24 cellular contexts compared by ENCODE assay signal in genomic region chr7:3825491-3825890, GRCh38.
"Had no signal": no experiment of that assay in that cellular context is flagged by ENCODE, and none has a peak within 500 bp of the region (broad histone marks: within the 10 kb centered on the region; RNA-seq: fewer than 3 reads in every experiment).

No MANE protein-coding gene starts in this region.

- ATAC-seq: foreskin keratinocyte; heart left ventricle; left lobe of liver; mucosa of descending colon; naive thymus-derived CD8-positive, alpha-beta T cell; right cardiac atrium; stimulated activated effector memory CD8-positive, alpha-beta T cell treated with anti-CD3 and anti-CD28 coated beads, Interleukin-12 subunit alpha, Interleukin-12 subunit beta, amount 100 ng/mL, for 72 hours; upper lobe of right lung had no signal

- H3K4me1 Mint-ChIP-seq: naive thymus-derived CD8-positive, alpha-beta T cell; neural progenitor cell; stimulated activated effector memory CD8-positive, alpha-beta T cell treated with anti-CD3 and anti-CD28 coated beads, Interleukin-12 subunit alpha, Interleukin-12 subunit beta, amount 100 ng/mL, for 72 hours had no signal

- H3K36me3 ChIP-seq: colonic mucosa, heart left ventricle, neural progenitor cell, ovary, upper lobe of right lung, vagina had no signal

- H3K27me3 Mint-ChIP-seq: naive thymus-derived CD8-positive, alpha-beta T cell had no signal

- H3K4me2 ChIP-seq: neural progenitor cell had no signal

- H3K27ac ChIP-seq: colonic mucosa, foreskin keratinocyte, heart left ventricle, neural progenitor cell, ovary, tibial artery, upper lobe of right lung, vagina had no signal

- H3K9ac ChIP-seq: neural progenitor cell had no signal

- H3K4me3 ChIP-seq: colonic mucosa, heart left ventricle, mucosa of descending colon, neural progenitor cell, ovary, tibial artery, upper lobe of right lung, vagina had no signal

- H2AFZ ChIP-seq: neural progenitor cell had no signal

- DNase-seq: colonic mucosa; effector CD4-positive, alpha-beta T cell; endodermal cell; erythroblast; foreskin keratinocyte; heart left ventricle; hippocampal formation; islet precursor cell; mammary epithelial cell; mucosa of descending colon; naive thymus-derived CD8-positive, alpha-beta T cell; nucleus accumbens; ovary; right cardiac atrium; small intestine; stimulated activated CD4-positive, alpha-beta T cell treated with anti-CD3 and anti-CD28 coated beads, Interleukin-2, amount 100 ng/mL, for 48 hours; stimulated activated CD8-positive, alpha-beta memory T cell treated with anti-CD3 and anti-CD28 coated beads, Interleukin-4, amount 100 ng/mL, for 48 hours; tibial artery; upper lobe of right lung had no signal

- H3K36me3 Mint-ChIP-seq: naive thymus-derived CD8-positive, alpha-beta T cell; stimulated activated effector memory CD8-positive, alpha-beta T cell treated with anti-CD3 and anti-CD28 coated beads, Interleukin-12 subunit alpha, Interleukin-12 subunit beta, amount 100 ng/mL, for 72 hours had no signal

- H3K4me1 ChIP-seq: colonic mucosa, foreskin keratinocyte, heart left ventricle, tibial artery, upper lobe of right lung had no signal

- H3K9me3 ChIP-seq: colonic mucosa, heart left ventricle, mucosa of descending colon, ovary, tibial artery, upper lobe of right lung, vagina had no signal

- H3K27ac Mint-ChIP-seq: endodermal cell; naive thymus-derived CD8-positive, alpha-beta T cell; neural progenitor cell; stimulated activated effector memory CD8-positive, alpha-beta T cell treated with anti-CD3 and anti-CD28 coated beads, Interleukin-12 subunit alpha, Interleukin-12 subunit beta, amount 100 ng/mL, for 72 hours; stimulated activated naive CD8-positive, alpha-beta T cell treated with anti-CD3 and anti-CD28 coated beads, Interleukin-15, Interleukin-2, amounts not matched to agents 100 ng/mL and 50 ng/mL, for 24 hours had no signal

- H3K9me3 Mint-ChIP-seq: endodermal cell; naive thymus-derived CD8-positive, alpha-beta T cell; neural progenitor cell; stimulated activated effector memory CD8-positive, alpha-beta T cell treated with anti-CD3 and anti-CD28 coated beads, Interleukin-12 subunit alpha, Interleukin-12 subunit beta, amount 100 ng/mL, for 72 hours; stimulated activated naive CD8-positive, alpha-beta T cell treated with anti-CD3 and anti-CD28 coated beads, Interleukin-15, Interleukin-2, amounts not matched to agents 100 ng/mL and 50 ng/mL, for 24 hours had no signal

- H3K4me3 Mint-ChIP-seq: endodermal cell; naive thymus-derived CD8-positive, alpha-beta T cell; neural progenitor cell; stimulated activated effector memory CD8-positive, alpha-beta T cell treated with anti-CD3 and anti-CD28 coated beads, Interleukin-12 subunit alpha, Interleukin-12 subunit beta, amount 100 ng/mL, for 72 hours; stimulated activated naive CD8-positive, alpha-beta T cell treated with anti-CD3 and anti-CD28 coated beads, Interleukin-15, Interleukin-2, amounts not matched to agents 100 ng/mL and 50 ng/mL, for 24 hours had no signal

- H3K27me3 ChIP-seq: colonic mucosa, foreskin keratinocyte, heart left ventricle, neural progenitor cell, ovary, tibial artery, upper lobe of right lung, vagina had no signal
